Comparison of ENCODE assay signal across 8 cellular contexts in genomic region chr5:140690941-140691924, GRCh38. TPM values are rescaled to one million over a fixed set of nuclear protein-coding genes. Genes with fewer than 3 reads are reported as not detected.
DNase-seq lines count a peak whose midpoint lies in the region; ATAC-seq and TF ChIP-seq lines count a peak whose summit lies in the region.

A gene with protein sequence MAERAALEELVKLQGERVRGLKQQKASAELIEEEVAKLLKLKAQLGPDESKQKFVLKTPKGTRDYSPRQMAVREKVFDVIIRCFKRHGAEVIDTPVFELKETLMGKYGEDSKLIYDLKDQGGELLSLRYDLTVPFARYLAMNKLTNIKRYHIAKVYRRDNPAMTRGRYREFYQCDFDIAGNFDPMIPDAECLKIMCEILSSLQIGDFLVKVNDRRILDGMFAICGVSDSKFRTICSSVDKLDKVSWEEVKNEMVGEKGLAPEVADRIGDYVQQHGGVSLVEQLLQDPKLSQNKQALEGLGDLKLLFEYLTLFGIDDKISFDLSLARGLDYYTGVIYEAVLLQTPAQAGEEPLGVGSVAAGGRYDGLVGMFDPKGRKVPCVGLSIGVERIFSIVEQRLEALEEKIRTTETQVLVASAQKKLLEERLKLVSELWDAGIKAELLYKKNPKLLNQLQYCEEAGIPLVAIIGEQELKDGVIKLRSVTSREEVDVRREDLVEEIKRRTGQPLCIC (minus strand): TSS chr5:140691370. CDS start chr5:140691304, 66 bp downstream.
A gene with protein sequence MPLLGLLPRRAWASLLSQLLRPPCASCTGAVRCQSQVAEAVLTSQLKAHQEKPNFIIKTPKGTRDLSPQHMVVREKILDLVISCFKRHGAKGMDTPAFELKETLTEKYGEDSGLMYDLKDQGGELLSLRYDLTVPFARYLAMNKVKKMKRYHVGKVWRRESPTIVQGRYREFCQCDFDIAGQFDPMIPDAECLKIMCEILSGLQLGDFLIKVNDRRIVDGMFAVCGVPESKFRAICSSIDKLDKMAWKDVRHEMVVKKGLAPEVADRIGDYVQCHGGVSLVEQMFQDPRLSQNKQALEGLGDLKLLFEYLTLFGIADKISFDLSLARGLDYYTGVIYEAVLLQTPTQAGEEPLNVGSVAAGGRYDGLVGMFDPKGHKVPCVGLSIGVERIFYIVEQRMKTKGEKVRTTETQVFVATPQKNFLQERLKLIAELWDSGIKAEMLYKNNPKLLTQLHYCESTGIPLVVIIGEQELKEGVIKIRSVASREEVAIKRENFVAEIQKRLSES (plus strand): TSS chr5:140691455. CDS start chr5:140691649, 194 bp downstream.

- H4K20me1 ChIP-seq in GM23338 (replicated peaks; ENCODE audit: insufficient read depth) = no peaks in the 10 kb centered on the region

- H3K4me3 Mint-ChIP-seq in GM23338 = peak within 1 kb of the TSS; percentile 99
- H3K4me3 Mint-ChIP-seq in natural killer cell = peak within 1 kb of the TSS; percentile 100

- H3K79me2 ChIP-seq in GM23338 (replicated peaks; ENCODE audit: insufficient read depth) = peaks cover 43% of the 10 kb centered on the region

- no peak for TF ChIP-seq CTCF in GM23338 (conservative IDR thresholded peaks at IDR 0.05; ENCODE audit: low read depth in 2 of 2)
- no peak for TF ChIP-seq CTCF in RWPE2 (IDR thresholded peaks at IDR 0.05; ENCODE audit: poor library complexity, severe bottlenecking)
- TF ChIP-seq CTCF in natural killer cell (IDR thresholded peaks at IDR 0.05) = no peak

- DNase-seq in Daoy (ENCODE audit: low read depth) (peak; percentile 96), GM23338 (ENCODE audit: low spot score) (peak; percentile 98), LHCN-M2 (ENCODE audit: low read depth) (peak; percentile 96), RWPE2 (ENCODE audit: low spot score) (peak; percentile 97), fibroblast of peridontal ligament (ENCODE audit: extremely low read depth) (peak; percentile 94), natural killer cell (peak; percentile 70)
- peak; percentile 77 for DNase-seq in activated T-helper 9 cell treated with anti-CD3 and anti-CD28 coated beads, Interleukin-2, amount 50 U/mL, for 16 hours (ENCODE audit: low read depth)
- peak; percentile 83 for DNase-seq in stimulated activated naive CD4-positive, alpha-beta T cell treated with Interleukin-2 at 50 U/mL for 16 hours (lab: John Stamatoyannopoulos, UW)

- H3K9me3 Mint-ChIP-seq in GM23338 = no peaks in the 10 kb centered on the region
- H3K9me3 Mint-ChIP-seq in natural killer cell = no peaks in the 10 kb centered on the region

- H3K27ac Mint-ChIP-seq in GM23338 (peak within 1 kb of the TSS; percentile 95), natural killer cell (peak within 1 kb of the TSS; percentile 92 to 94)

- H2AFZ ChIP-seq in GM23338 = peak within 1 kb of the TSS; percentile 98

- H3K36me3 ChIP-seq in GM23338 (ENCODE audit: insufficient read depth) = peaks cover 28% of the 10 kb centered on the region
- peaks cover 72% of the 10 kb centered on the region for H3K36me3 ChIP-seq in RWPE2 (ENCODE audit: low read depth)

- H3K27me3 Mint-ChIP-seq in GM23338 (ENCODE audit: insufficient read depth, low read depth, poor library complexity) (peaks cover 5% of the 10 kb centered on the region), natural killer cell (ENCODE audit: low read depth in 2 of 2) (no peaks in the 10 kb centered on the region)

- H3K9me2 ChIP-seq in GM23338 (ENCODE audit: insufficient read depth) = no peaks in the 10 kb centered on the region

- peak within 1 kb of the TSS; percentile 84 for H3K4me2 ChIP-seq in GM23338

- peaks cover 2% of the 10 kb centered on the region; the same call in 1 of the 2 replicates for H3F3A ChIP-seq in GM23338 (replicated peaks; ENCODE audit: low read depth)

- ATAC-seq in GM23338 = peak; percentile 98
- peak; percentile 96 for ATAC-seq in RWPE2 (ENCODE audit: low read depth)
- peak; percentile 95 to 97 (median 97) for ATAC-seq in natural killer cell

- intact Hi-C loops in natural killer cell (cut with micrococcal nuclease) = loop anchor here (1.0 to 2.0 kb wide), 3 partner anchors 9 to 290 kb away; partner anchors contain the start of genes ANKHD1, WDR55 and ZMAT2

- H3K27me3 ChIP-seq in GM23338 (ENCODE audit: insufficient read depth) (no peaks in the 10 kb centered on the region), RWPE2 (ENCODE audit: insufficient read depth, poor library complexity, severe bottlenecking) (no peaks in the 10 kb centered on the region)

- H3K4me1 ChIP-seq in GM23338 (ENCODE audit: insufficient read depth) (peaks cover 7% of the 10 kb centered on the region), RWPE2 (ENCODE audit: insufficient read depth, poor library complexity, severe bottlenecking) (peaks cover 9% of the 10 kb centered on the region)

- H3K4me1 Mint-ChIP-seq in GM23338 = peaks cover 9% of the 10 kb centered on the region
- peaks cover 31 to 54% of the 10 kb centered on the region in 2 donors for H3K4me1 Mint-ChIP-seq in natural killer cell

- H3K27ac ChIP-seq in GM23338 (ENCODE audit: low read depth) = peak within 1 kb of the TSS; percentile 94
- H3K27ac ChIP-seq in RWPE2 (ENCODE audit: poor library complexity, severe bottlenecking) = peak within 1 kb of the TSS; percentile 73

- H3K36me3 Mint-ChIP-seq in GM23338 (ENCODE audit: low read depth) (peaks cover 30% of the 10 kb centered on the region), natural killer cell (peaks cover 10% of the 10 kb centered on the region)

- peak within 1 kb of the TSS; percentile 93 for H3K4me3 ChIP-seq in GM23338
- H3K4me3 ChIP-seq in RWPE2 (ENCODE audit: severe bottlenecking) = peak within 1 kb of the TSS; percentile 69

- H3K9me3 ChIP-seq in RWPE2 (ENCODE audit: severe bottlenecking) = no peaks in the 10 kb centered on the region

TF ChIP-seq in GM23338, 12 proteins besides CTCF, POLR2A, EP300 and RAD21 (continues in another document):
- TF ChIP-seq, protein P1, sequence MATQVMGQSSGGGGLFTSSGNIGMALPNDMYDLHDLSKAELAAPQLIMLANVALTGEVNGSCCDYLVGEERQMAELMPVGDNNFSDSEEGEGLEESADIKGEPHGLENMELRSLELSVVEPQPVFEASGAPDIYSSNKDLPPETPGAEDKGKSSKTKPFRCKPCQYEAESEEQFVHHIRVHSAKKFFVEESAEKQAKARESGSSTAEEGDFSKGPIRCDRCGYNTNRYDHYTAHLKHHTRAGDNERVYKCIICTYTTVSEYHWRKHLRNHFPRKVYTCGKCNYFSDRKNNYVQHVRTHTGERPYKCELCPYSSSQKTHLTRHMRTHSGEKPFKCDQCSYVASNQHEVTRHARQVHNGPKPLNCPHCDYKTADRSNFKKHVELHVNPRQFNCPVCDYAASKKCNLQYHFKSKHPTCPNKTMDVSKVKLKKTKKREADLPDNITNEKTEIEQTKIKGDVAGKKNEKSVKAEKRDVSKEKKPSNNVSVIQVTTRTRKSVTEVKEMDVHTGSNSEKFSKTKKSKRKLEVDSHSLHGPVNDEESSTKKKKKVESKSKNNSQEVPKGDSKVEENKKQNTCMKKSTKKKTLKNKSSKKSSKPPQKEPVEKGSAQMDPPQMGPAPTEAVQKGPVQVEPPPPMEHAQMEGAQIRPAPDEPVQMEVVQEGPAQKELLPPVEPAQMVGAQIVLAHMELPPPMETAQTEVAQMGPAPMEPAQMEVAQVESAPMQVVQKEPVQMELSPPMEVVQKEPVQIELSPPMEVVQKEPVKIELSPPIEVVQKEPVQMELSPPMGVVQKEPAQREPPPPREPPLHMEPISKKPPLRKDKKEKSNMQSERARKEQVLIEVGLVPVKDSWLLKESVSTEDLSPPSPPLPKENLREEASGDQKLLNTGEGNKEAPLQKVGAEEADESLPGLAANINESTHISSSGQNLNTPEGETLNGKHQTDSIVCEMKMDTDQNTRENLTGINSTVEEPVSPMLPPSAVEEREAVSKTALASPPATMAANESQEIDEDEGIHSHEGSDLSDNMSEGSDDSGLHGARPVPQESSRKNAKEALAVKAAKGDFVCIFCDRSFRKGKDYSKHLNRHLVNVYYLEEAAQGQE (IDR thresholded peaks at IDR 0.05; ENCODE audit: unreplicated experiment) = no peak
- TF ChIP-seq STAT1 (IDR thresholded peaks at IDR 0.05; ENCODE audit: unreplicated experiment) (no peak), CREB1 (CRISPR knock-in tag; IDR thresholded peaks at IDR 0.05; ENCODE audit: low read depth) (peak; percentile 35; the same call in 1 of the 2 replicates)
- TF ChIP-seq, protein P2, sequence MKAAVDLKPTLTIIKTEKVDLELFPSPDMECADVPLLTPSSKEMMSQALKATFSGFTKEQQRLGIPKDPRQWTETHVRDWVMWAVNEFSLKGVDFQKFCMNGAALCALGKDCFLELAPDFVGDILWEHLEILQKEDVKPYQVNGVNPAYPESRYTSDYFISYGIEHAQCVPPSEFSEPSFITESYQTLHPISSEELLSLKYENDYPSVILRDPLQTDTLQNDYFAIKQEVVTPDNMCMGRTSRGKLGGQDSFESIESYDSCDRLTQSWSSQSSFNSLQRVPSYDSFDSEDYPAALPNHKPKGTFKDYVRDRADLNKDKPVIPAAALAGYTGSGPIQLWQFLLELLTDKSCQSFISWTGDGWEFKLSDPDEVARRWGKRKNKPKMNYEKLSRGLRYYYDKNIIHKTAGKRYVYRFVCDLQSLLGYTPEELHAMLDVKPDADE (IDR thresholded peaks at IDR 0.05) = peak; percentile 89

RNA-seq across cellular contexts. Expression of the first gene that starts in this region (rescaled TPM):
- 114 and 126 TPM in 2 replicates for total RNA-seq in Daoy (2014; rRNA removed; shearing (Covaris generic))
- total RNA-seq in GM23338 (2014; rRNA removed; shearing (Covaris generic)) = 57.8 and 58.8 TPM in 2 replicates
- polyA plus RNA-seq in GM23338 (2016; fragmentation: Nextera tagmentation; extraction: Ambion mirVana) = 48.6 and 51.6 TPM in 2 replicates
- total RNA-seq in LHCN-M2 (2014; rRNA removed) (98.9 and 103 TPM in 2 replicates), natural killer cell (10 to 100 TPM; 62.4 to 73.8 (median 68.3) TPM)
- polyA plus RNA-seq in LHCN-M2 (2012) = 109 TPM

RNA-seq across cellular contexts. Expression of the second gene that starts in this region (rescaled TPM):
- 65.1 and 68.8 TPM in 2 replicates for total RNA-seq in Daoy (2014; rRNA removed; shearing (Covaris generic))
- 21.6 and 29.6 TPM in 2 replicates for total RNA-seq in GM23338 (2014; rRNA removed; shearing (Covaris generic))
- 12.7 and 14.4 TPM in 2 replicates for polyA plus RNA-seq in GM23338 (2016; fragmentation: Nextera tagmentation; extraction: Ambion mirVana)
- total RNA-seq in LHCN-M2 (2014; rRNA removed) (39.2 and 41.6 TPM in 2 replicates), natural killer cell (10 to 100 TPM; 42.5 to 48.4 (median 45.6) TPM)
- polyA plus RNA-seq in LHCN-M2 (2012) = 24.6 TPM

Comparison
In these comparisons a context has a peak if more than half of its experiments do, and no peak if none do; other contexts are left out.
1. Peak in every context shown above with its lines: DNase-seq, ATAC-seq, H3K4me3 ChIP-seq and H3K27ac ChIP-seq.